Comparison of ENCODE assay signal across 10 cellular contexts in genomic region chr17:37107406-37108083, GRCh38.
A peak's percentile ranks its signal among the peaks of the same experiment; 100 is the strongest.
DNase-seq lines count a peak whose midpoint lies in the region; ATAC-seq and TF ChIP-seq lines count a peak whose summit lies in the region.
"Had no signal": no experiment of that assay in that cellular context is flagged by ENCODE, and none has a peak within 500 bp of the region (broad histone marks: within the 10 kb centered on the region; RNA-seq: fewer than 3 reads in every experiment).

No MANE protein-coding gene starts in this region.

- H3K27ac ChIP-seq in right atrium auricular region = no peak overlapping the region
- H3K27ac ChIP-seq in fibroblast of lung (ENCODE audit: insufficient read depth, low read length) = no peak overlapping the region
- no peak overlapping the region for H3K27ac ChIP-seq in mesendoderm (ENCODE audit: low read depth, low read length)
- no peak overlapping the region for H3K27ac ChIP-seq in CD8-positive, alpha-beta memory T cell (ENCODE audit: low read depth, low read length)

- H3K4me3 Mint-ChIP-seq in CD8-positive, alpha-beta memory T cell = no peak overlapping the region
- H3K4me3 Mint-ChIP-seq: activated naive CD4-positive, alpha-beta T cell treated with anti-CD3 and anti-CD28 coated beads, Interleukin-2, amount 50 U/mL, for 24 hours had no signal

- H3K36me3 ChIP-seq in right atrium auricular region = peaks cover 18% of the 10 kb centered on the region
- peaks cover 7% of the 10 kb centered on the region for H3K36me3 ChIP-seq in fibroblast of lung (ENCODE audit: control insufficient read depth, insufficient read depth, low read length)
- no peaks in the 10 kb centered on the region for H3K36me3 ChIP-seq in mesendoderm (ENCODE audit: control insufficient read depth, insufficient read depth, low read length)
- no peaks in the 10 kb centered on the region for H3K36me3 ChIP-seq in CD8-positive, alpha-beta memory T cell (ENCODE audit: insufficient read depth, low read length)

- H3K4me1 ChIP-seq in right atrium auricular region (no peaks in the 10 kb centered on the region), fibroblast of lung (ENCODE audit: control insufficient read depth, extremely low read depth, insufficient read depth, low read length) (no peaks in the 10 kb centered on the region), mesendoderm (ENCODE audit: control insufficient read depth, low read depth, low read length) (peaks cover 11% of the 10 kb centered on the region)
- no peaks in the 10 kb centered on the region for H3K4me1 ChIP-seq in CD8-positive, alpha-beta memory T cell (ENCODE audit: insufficient read depth, low read length)

- no peak overlapping the region for H2BK15ac ChIP-seq in mesendoderm (replicated peaks; ENCODE audit: low read depth)

- ATAC-seq in Right ventricle myocardium inferior (peak; percentile 90), GM19467 (IDR thresholded peaks at IDR 0.05; ENCODE audit: unreplicated experiment) (no peak), GM21447 (IDR thresholded peaks at IDR 0.05; ENCODE audit: unreplicated experiment) (no peak)

- H4K8ac ChIP-seq in mesendoderm (ENCODE audit: low read depth, low read length) = no peak overlapping the region

- H3K9me3 ChIP-seq in right atrium auricular region = no peaks in the 10 kb centered on the region
- H3K9me3 ChIP-seq in fibroblast of lung (ENCODE audit: control insufficient read depth, insufficient read depth, low read depth, low read length) = no peaks in the 10 kb centered on the region
- no peaks in the 10 kb centered on the region for H3K9me3 ChIP-seq in CD8-positive, alpha-beta memory T cell (ENCODE audit: low read length)

- H3K4me2 ChIP-seq in fibroblast of lung (ENCODE audit: extremely low read depth, insufficient read depth, low read length) (no peak overlapping the region), mesendoderm (ENCODE audit: low read length) (no peak overlapping the region)

- no peak overlapping the region for H3K9ac ChIP-seq in fibroblast of lung (ENCODE audit: insufficient read depth, low read length)
- H3K9ac ChIP-seq in mesendoderm (ENCODE audit: low read length) = peak overlapping the region; percentile 2

- POLR2A ChIA-PET in CD8-positive, alpha-beta memory T cell (lab: Charles Lee) = no interaction called here

- no peak overlapping the region for H2BK120ac ChIP-seq in mesendoderm (ENCODE audit: low read depth, low read length)

- H3K79me1 ChIP-seq in mesendoderm (ENCODE audit: low read length) = no peaks in the 10 kb centered on the region

- no peaks in the 10 kb centered on the region for H3K79me2 ChIP-seq in fibroblast of lung (ENCODE audit: control insufficient read depth, insufficient read depth, low read length)
- H3K79me2 ChIP-seq in mesendoderm (ENCODE audit: control insufficient read depth, insufficient read depth, low read length) = no peaks in the 10 kb centered on the region

- no peak overlapping the region for H2AK5ac ChIP-seq in mesendoderm (ENCODE audit: low read length)

- no peaks in the 10 kb centered on the region for H4K20me1 ChIP-seq in fibroblast of lung (ENCODE audit: control insufficient read depth, extremely low read depth, insufficient read depth, low read length)

- no peak overlapping the region for H2BK5ac ChIP-seq in mesendoderm (ENCODE audit: low read length)

- peaks cover 0 to 62% (median 13%) of the 10 kb centered on the region in 3 donors for H3K36me3 Mint-ChIP-seq in CD8-positive, alpha-beta memory T cell

- H3K27me3 Mint-ChIP-seq in CD8-positive, alpha-beta memory T cell = peaks cover 0 to 2% of the 10 kb centered on the region in 2 donors
- H3K27me3 Mint-ChIP-seq: activated naive CD4-positive, alpha-beta T cell treated with anti-CD3 and anti-CD28 coated beads, Interleukin-2, amount 50 U/mL, for 24 hours had no signal

- no peaks in the 10 kb centered on the region for H3K27me3 ChIP-seq in right atrium auricular region
- H3K27me3 ChIP-seq in fibroblast of lung (ENCODE audit: control insufficient read depth, insufficient read depth, low read length) = no peaks in the 10 kb centered on the region
- H3K27me3 ChIP-seq in mesendoderm (ENCODE audit: insufficient read depth, low read length, poor library complexity) = no peaks in the 10 kb centered on the region
- H3K27me3 ChIP-seq in CD8-positive, alpha-beta memory T cell (ENCODE audit: insufficient read depth, low read length, poor library complexity, severe bottlenecking) = no peaks in the 10 kb centered on the region

- CTCF ChIA-PET in CD8-positive, alpha-beta memory T cell (lab: Charles Lee) = no interaction called here

- no peak overlapping the region for H4K5ac ChIP-seq in mesendoderm (ENCODE audit: low read length)

- TF ChIP-seq CTCF in right atrium auricular region (IDR thresholded peaks at IDR 0.05) = no peak
- no peak for TF ChIP-seq CTCF in fibroblast of lung (conservative IDR thresholded peaks at IDR 0.05 in 1 of 2, IDR thresholded peaks at IDR 0.05 in 1 of 2; ENCODE audit: low read depth in 1 of 2, low read length in 2 of 2)

- no peak overlapping the region for H3K18ac ChIP-seq in mesendoderm (ENCODE audit: low read length)

- H3K4ac ChIP-seq in mesendoderm (ENCODE audit: low read depth, low read length) = no peak overlapping the region

- no CpG with 5 or more reads among the region's 7 CpGs for WGBS in mesendoderm (ENCODE audit: extremely low coverage, insufficient coverage, low lambda C conversion rate)

- no peak overlapping the region for H3K23ac ChIP-seq in mesendoderm (ENCODE audit: low read length)

- H3K9me3 Mint-ChIP-seq in CD8-positive, alpha-beta memory T cell = no peaks in the 10 kb centered on the region
- H3K9me3 Mint-ChIP-seq: activated naive CD4-positive, alpha-beta T cell treated with anti-CD3 and anti-CD28 coated beads, Interleukin-2, amount 50 U/mL, for 24 hours had no signal

- DNase-seq in Right ventricle myocardium inferior (ENCODE audit: missing footprints) (peak; percentile 73), right atrium auricular region (ENCODE audit: low spot score) (no peak), fibroblast of lung (ENCODE audit: low read depth in 2 of 2) (peak; percentile 18 to 75), mesendoderm (no peak), SKM-1 treated with dmso at 0.1 percent for 144 hours (lab: John Stamatoyannopoulos, UW; ENCODE audit: unreplicated experiment) (no peak)
- DNase-seq in CD8-positive, alpha-beta memory T cell = no peak
- DNase-seq: activated CD4-positive, CD25-positive, alpha-beta regulatory T cell had no signal

- peak overlapping the region; percentile 56 for H3K56ac ChIP-seq in mesendoderm (ENCODE audit: low read length)

- intact Hi-C loops in Right ventricle myocardium inferior (cut with DNase I) = no loop called here

- no peaks in the 10 kb centered on the region for H3K4me1 Mint-ChIP-seq in CD8-positive, alpha-beta memory T cell
- H3K4me1 Mint-ChIP-seq: activated naive CD4-positive, alpha-beta T cell treated with anti-CD3 and anti-CD28 coated beads, Interleukin-2, amount 50 U/mL, for 24 hours had no signal

- H3K4me3 ChIP-seq in right atrium auricular region (no peak overlapping the region), fibroblast of lung (replicated peaks in 1 of 4; ENCODE audit: control extremely low read depth in 1 of 4, insufficient read depth in 1 of 4, low read depth in 3 of 4, low read length in 4 of 4) (no peak overlapping the region), mesendoderm (ENCODE audit: low read length) (no peak overlapping the region)
- H3K4me3 ChIP-seq in CD8-positive, alpha-beta memory T cell (ENCODE audit: low read length) = no peak overlapping the region

- H2AFZ ChIP-seq in fibroblast of lung (ENCODE audit: low read length) = no peak overlapping the region

- no peak overlapping the region for H3K27ac Mint-ChIP-seq in CD8-positive, alpha-beta memory T cell
- H3K27ac Mint-ChIP-seq: activated naive CD4-positive, alpha-beta T cell treated with anti-CD3 and anti-CD28 coated beads, Interleukin-2, amount 50 U/mL, for 24 hours had no signal

Comparison
In these comparisons a context has a peak if more than half of its experiments do, and no peak if none do; other contexts are left out.
1. DNase-seq: peak in Right ventricle myocardium inferior (single experiment) and fibroblast of lung (2 of 2); none in right atrium auricular region (single experiment), mesendoderm (single experiment), CD8-positive, alpha-beta memory T cell (0 of 5) and SKM-1 treated with dmso at 0.1 percent for 144 hours (single experiment).